Comparison of ENCODE assay signal across 22 cellular contexts in genomic region chr20:60304931-60305330, GRCh38.
"Had no signal": no experiment of that assay in that cellular context is flagged by ENCODE, and none has a peak within 500 bp of the region (broad histone marks: within the 10 kb centered on the region; RNA-seq: fewer than 3 reads in every experiment).

No MANE protein-coding gene starts in this region.

- H3K36me3 Mint-ChIP-seq: natural killer cell; neural progenitor cell; stimulated activated effector memory CD8-positive, alpha-beta T cell treated with anti-CD3 and anti-CD28 coated beads, Interleukin-12 subunit alpha, Interleukin-12 subunit beta, amount 100 ng/mL, for 72 hours; stimulated activated naive B cell treated with anti-CD40 and anti-IgM and Interleukin-4, amounts not matched to agents 10 μg/mL and 1 μg/mL and 100 μg/mL, for 72 hours had no signal

- H3K27ac Mint-ChIP-seq: natural killer cell; nephron; neural progenitor cell; progenitor cell of endocrine pancreas; stimulated activated effector memory CD8-positive, alpha-beta T cell treated with anti-CD3 and anti-CD28 coated beads, Interleukin-12 subunit alpha, Interleukin-12 subunit beta, amount 100 ng/mL, for 72 hours; stimulated activated naive B cell treated with anti-CD40 and anti-IgM and Interleukin-4, amounts not matched to agents 10 μg/mL and 1 μg/mL and 100 μg/mL, for 72 hours; stimulated activated naive CD8-positive, alpha-beta T cell treated with anti-CD3 and anti-CD28 coated beads, Interleukin-15, Interleukin-2, amounts not matched to agents 100 ng/mL and 50 ng/mL, for 24 hours had no signal

- H3K27me3 Mint-ChIP-seq: stimulated activated naive B cell treated with anti-CD40 and anti-IgM and Interleukin-4, amounts not matched to agents 10 μg/mL and 1 μg/mL and 100 μg/mL, for 72 hours; stimulated activated naive CD8-positive, alpha-beta T cell treated with anti-CD3 and anti-CD28 coated beads, Interleukin-15, Interleukin-2, amounts not matched to agents 100 ng/mL and 50 ng/mL, for 24 hours had no signal

- H3K4me1 Mint-ChIP-seq: nephron; stimulated activated effector memory CD8-positive, alpha-beta T cell treated with anti-CD3 and anti-CD28 coated beads, Interleukin-12 subunit alpha, Interleukin-12 subunit beta, amount 100 ng/mL, for 72 hours; stimulated activated naive B cell treated with anti-CD40 and anti-IgM and Interleukin-4, amounts not matched to agents 10 μg/mL and 1 μg/mL and 100 μg/mL, for 72 hours had no signal

- H3K4me3 Mint-ChIP-seq: natural killer cell; nephron; neural progenitor cell; stimulated activated effector memory CD8-positive, alpha-beta T cell treated with anti-CD3 and anti-CD28 coated beads, Interleukin-12 subunit alpha, Interleukin-12 subunit beta, amount 100 ng/mL, for 72 hours; stimulated activated naive B cell treated with anti-CD40 and anti-IgM and Interleukin-4, amounts not matched to agents 10 μg/mL and 1 μg/mL and 100 μg/mL, for 72 hours; stimulated activated naive CD8-positive, alpha-beta T cell treated with anti-CD3 and anti-CD28 coated beads, Interleukin-15, Interleukin-2, amounts not matched to agents 100 ng/mL and 50 ng/mL, for 24 hours had no signal

- DNase-seq: natural killer cell; occipital lobe; ovary; psoas muscle; right cardiac atrium; right lobe of liver; sigmoid colon; small intestine; stimulated activated CD4-positive, alpha-beta T cell treated with anti-CD3 and anti-CD28 coated beads, Interleukin-15, amount 100 ng/mL, for 24 hours; stimulated activated CD4-positive, alpha-beta T cell treated with anti-CD3 and anti-CD28 coated beads, Interleukin-2, amount 100 ng/mL, for 24 hours; stimulated activated CD4-positive, alpha-beta T cell treated with anti-CD3 and anti-CD28 coated beads, Interleukin-2, amount 100 ng/mL, for 48 hours; stimulated activated CD4-positive, alpha-beta T cell treated with anti-CD3 and anti-CD28 coated beads, Interleukin-4, amount 100 ng/mL, for 24 hours; stimulated activated naive B cell treated with anti-CD40 and anti-IgM and Interleukin-4, amounts not matched to agents 10 μg/mL and 1 μg/mL and 100 μg/mL, for 72 hours; stimulated activated naive CD4-positive, alpha-beta T cell treated with Interleukin-2 at 50 U/mL for 16 hours; stomach; thyroid gland; upper lobe of left lung had no signal

- ATAC-seq: natural killer cell; psoas muscle; right cardiac atrium; stimulated activated effector memory CD8-positive, alpha-beta T cell treated with anti-CD3 and anti-CD28 coated beads, Interleukin-12 subunit alpha, Interleukin-12 subunit beta, amount 100 ng/mL, for 72 hours; stimulated activated naive B cell treated with anti-CD40 and anti-IgM and Interleukin-4, amounts not matched to agents 10 μg/mL and 1 μg/mL and 100 μg/mL, for 72 hours had no signal

- H3K9me3 Mint-ChIP-seq: natural killer cell; nephron; neural progenitor cell; stimulated activated effector memory CD8-positive, alpha-beta T cell treated with anti-CD3 and anti-CD28 coated beads, Interleukin-12 subunit alpha, Interleukin-12 subunit beta, amount 100 ng/mL, for 72 hours; stimulated activated naive B cell treated with anti-CD40 and anti-IgM and Interleukin-4, amounts not matched to agents 10 μg/mL and 1 μg/mL and 100 μg/mL, for 72 hours; stimulated activated naive CD8-positive, alpha-beta T cell treated with anti-CD3 and anti-CD28 coated beads, Interleukin-15, Interleukin-2, amounts not matched to agents 100 ng/mL and 50 ng/mL, for 24 hours had no signal
